ENCODE assay signal across 1 cellular context in genomic region chr5:124783794-124784193, GRCh38.
TF ChIP-seq lines count a peak whose summit lies in the region.

No MANE protein-coding gene starts in this region.

TF ChIP-seq in GM23338, 12 proteins besides CTCF, POLR2A, EP300 and RAD21 (continued from another document):
- TF ChIP-seq ZNF462 (CRISPR knock-in tag; IDR thresholded peaks at IDR 0.05) (no peak), JUNB (IDR thresholded peaks at IDR 0.05; ENCODE audit: unreplicated experiment) (no peak), STAT1 (IDR thresholded peaks at IDR 0.05; ENCODE audit: unreplicated experiment) (no peak), EZH2 (IDR thresholded peaks at IDR 0.05; ENCODE audit: low read depth, unreplicated experiment) (no peak), EZH2phosphoT487 (IDR thresholded peaks at IDR 0.05; ENCODE audit: unreplicated experiment) (no peak)
- TF ChIP-seq, protein P1, sequence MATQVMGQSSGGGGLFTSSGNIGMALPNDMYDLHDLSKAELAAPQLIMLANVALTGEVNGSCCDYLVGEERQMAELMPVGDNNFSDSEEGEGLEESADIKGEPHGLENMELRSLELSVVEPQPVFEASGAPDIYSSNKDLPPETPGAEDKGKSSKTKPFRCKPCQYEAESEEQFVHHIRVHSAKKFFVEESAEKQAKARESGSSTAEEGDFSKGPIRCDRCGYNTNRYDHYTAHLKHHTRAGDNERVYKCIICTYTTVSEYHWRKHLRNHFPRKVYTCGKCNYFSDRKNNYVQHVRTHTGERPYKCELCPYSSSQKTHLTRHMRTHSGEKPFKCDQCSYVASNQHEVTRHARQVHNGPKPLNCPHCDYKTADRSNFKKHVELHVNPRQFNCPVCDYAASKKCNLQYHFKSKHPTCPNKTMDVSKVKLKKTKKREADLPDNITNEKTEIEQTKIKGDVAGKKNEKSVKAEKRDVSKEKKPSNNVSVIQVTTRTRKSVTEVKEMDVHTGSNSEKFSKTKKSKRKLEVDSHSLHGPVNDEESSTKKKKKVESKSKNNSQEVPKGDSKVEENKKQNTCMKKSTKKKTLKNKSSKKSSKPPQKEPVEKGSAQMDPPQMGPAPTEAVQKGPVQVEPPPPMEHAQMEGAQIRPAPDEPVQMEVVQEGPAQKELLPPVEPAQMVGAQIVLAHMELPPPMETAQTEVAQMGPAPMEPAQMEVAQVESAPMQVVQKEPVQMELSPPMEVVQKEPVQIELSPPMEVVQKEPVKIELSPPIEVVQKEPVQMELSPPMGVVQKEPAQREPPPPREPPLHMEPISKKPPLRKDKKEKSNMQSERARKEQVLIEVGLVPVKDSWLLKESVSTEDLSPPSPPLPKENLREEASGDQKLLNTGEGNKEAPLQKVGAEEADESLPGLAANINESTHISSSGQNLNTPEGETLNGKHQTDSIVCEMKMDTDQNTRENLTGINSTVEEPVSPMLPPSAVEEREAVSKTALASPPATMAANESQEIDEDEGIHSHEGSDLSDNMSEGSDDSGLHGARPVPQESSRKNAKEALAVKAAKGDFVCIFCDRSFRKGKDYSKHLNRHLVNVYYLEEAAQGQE (IDR thresholded peaks at IDR 0.05; ENCODE audit: unreplicated experiment), result no peak
